11 cellular contexts compared by ENCODE assay signal in genomic region chr1:12496154-12496961, GRCh38.
DNase-seq lines count a peak whose midpoint lies in the region; ATAC-seq, FAIRE-seq and TF ChIP-seq lines count a peak whose summit lies in the region.
"Had no signal": no experiment of that assay in that cellular context is flagged by ENCODE, and none has a peak within 500 bp of the region (broad histone marks: within the 10 kb centered on the region; RNA-seq: fewer than 3 reads in every experiment).

No MANE protein-coding gene starts in this region.

- H3K4me3 Mint-ChIP-seq in stimulated activated effector memory CD8-positive, alpha-beta T cell treated with anti-CD3 and anti-CD28 coated beads, Interleukin-12 subunit alpha, Interleukin-12 subunit beta, amount 100 ng/mL, for 72 hours = no peak overlapping the region

- H3K4me2 ChIP-seq in K562 (ENCODE audit: insufficient read depth, low read length) = peak overlapping the region; percentile 79
- H3K4me2 ChIP-seq in MM.1S (ENCODE audit: low read depth, low read length) = no peak overlapping the region

- TF ChIP-seq CTCF in K562 (IDR thresholded peaks at IDR 0.05 in 2 of 3, conservative IDR thresholded peaks at IDR 0.05 in 1 of 3; ENCODE audit: insufficient read depth in 2 of 3, low read depth in 1 of 3, low read length in 3 of 3) (no peak), left lung (IDR thresholded peaks at IDR 0.05) (no peak), MM.1S (IDR thresholded peaks at IDR 0.05; ENCODE audit: low read length) (no peak)

- H3K4me1 Mint-ChIP-seq in stimulated activated effector memory CD8-positive, alpha-beta T cell treated with anti-CD3 and anti-CD28 coated beads, Interleukin-12 subunit alpha, Interleukin-12 subunit beta, amount 100 ng/mL, for 72 hours = peaks cover 1% of the 10 kb centered on the region

- peaks cover 20% of the 10 kb centered on the region for H3K36me3 Mint-ChIP-seq in stimulated activated effector memory CD8-positive, alpha-beta T cell treated with anti-CD3 and anti-CD28 coated beads, Interleukin-12 subunit alpha, Interleukin-12 subunit beta, amount 100 ng/mL, for 72 hours

- BruUV-seq in K562 (replicated peaks; lab: Mats Ljungman, UMichigan) = TSS peak; percentile 23

- peak overlapping the region; percentile 26 for H3K27ac Mint-ChIP-seq in stimulated activated effector memory CD8-positive, alpha-beta T cell treated with anti-CD3 and anti-CD28 coated beads, Interleukin-12 subunit alpha, Interleukin-12 subunit beta, amount 100 ng/mL, for 72 hours

- H3K4me1 ChIP-seq in K562 (replicated peaks in 1 of 2; ENCODE audit: control insufficient read depth in 2 of 2, insufficient read depth in 2 of 2, low read length in 2 of 2) = peaks cover 28 to 44% of the 10 kb centered on the region in 2 experiments
- peaks cover 0 to 7% of the 10 kb centered on the region in 2 donors for H3K4me1 ChIP-seq in left lung
- H3K4me1 ChIP-seq in MM.1S (ENCODE audit: low read length) = no peaks in the 10 kb centered on the region

- no peak for TF ChIP-seq POLR2A in K562 (conservative IDR thresholded peaks at IDR 0.05)

- peak overlapping the region; percentile 67 to 86 for H3K9ac ChIP-seq in K562 (ENCODE audit: insufficient read depth in 1 of 2, low read depth in 2 of 2, low read length in 2 of 2)
- H3K9ac ChIP-seq in MM.1S (ENCODE audit: low read length) = no peak overlapping the region

- no peaks in the 10 kb centered on the region for H4K20me1 ChIP-seq in K562 (replicated peaks; ENCODE audit: control insufficient read depth, insufficient read depth, low read length)
- H4K20me1 ChIP-seq in MM.1S (ENCODE audit: insufficient read depth, low read length) = no peaks in the 10 kb centered on the region

- no peaks in the 10 kb centered on the region for H3K9me2 ChIP-seq in MM.1S (replicated peaks; ENCODE audit: insufficient read depth, low read length)

- H3K27ac ChIP-seq in K562 (ENCODE audit: extremely low read depth, low read depth, low read length) (peak overlapping the region; percentile 87), left lung (peak overlapping the region in 1 of 2 donors; percentile 5), MM.1S (ENCODE audit: low read length) (no peak overlapping the region)

- TF ChIP-seq RAD21 in K562 (CRISPR knock-in tag; conservative IDR thresholded peaks at IDR 0.05 in 1 of 2, IDR thresholded peaks at IDR 0.05 in 1 of 2) = peak in 1 of 2 experiments; percentile 40; a peak in 3 of 4 replicates

- FAIRE-seq in K562 (lab: Jason Lieb, UNC) = peak; percentile 82

- in situ Hi-C loops in KBM-7 (cut with MboI; ENCODE audit: low pct_unique_long_range_greater_than_20kb, low sequenced_read_pairs) = no loop called here
- in situ Hi-C loops in K562 (cut with MboI) = no loop called here

- H3K36me3 ChIP-seq in K562 (ENCODE audit: control insufficient read depth, insufficient read depth, low read length) (peaks cover 34% of the 10 kb centered on the region), left lung (peaks cover 0 to 35% of the 10 kb centered on the region in 2 donors), MM.1S (replicated peaks; ENCODE audit: insufficient read depth, low read length) (no peaks in the 10 kb centered on the region)

- no peaks in the 10 kb centered on the region for H3K9me3 Mint-ChIP-seq in stimulated activated effector memory CD8-positive, alpha-beta T cell treated with anti-CD3 and anti-CD28 coated beads, Interleukin-12 subunit alpha, Interleukin-12 subunit beta, amount 100 ng/mL, for 72 hours

- ATAC-seq in K562 (peak; percentile 79), left lung (peak; percentile 83), HG02623 (IDR thresholded peaks at IDR 0.05; ENCODE audit: unreplicated experiment) (no peak)
- ATAC-seq in stimulated activated effector memory CD8-positive, alpha-beta T cell treated with anti-CD3 and anti-CD28 coated beads, Interleukin-12 subunit alpha, Interleukin-12 subunit beta, amount 100 ng/mL, for 72 hours = no peak
- ATAC-seq: PC-3 had no signal

- H3K27me3 ChIP-seq in K562 (ENCODE audit: control insufficient read depth in 2 of 2, insufficient read depth in 2 of 2, low read length in 2 of 2) (no peaks in the 10 kb centered on the region), left lung (no peaks in the 10 kb centered on the region), MM.1S (replicated peaks; ENCODE audit: insufficient read depth, low read length) (no peaks in the 10 kb centered on the region)

- no peaks in the 10 kb centered on the region for H3K9me3 ChIP-seq in K562 (replicated peaks; ENCODE audit: control insufficient read depth, insufficient read depth, low read depth, low read length)
- H3K9me3 ChIP-seq in left lung = no peaks in the 10 kb centered on the region
- H3K9me3 ChIP-seq in MM.1S (replicated peaks; ENCODE audit: insufficient read depth, low read length) = no peaks in the 10 kb centered on the region

- POLR2A ChIA-PET in K562 (lab: Yijun Ruan, JAX) = interaction anchor here (1.0 to 4.1 kb wide), 8 partner anchors 8 to 119 kb away, joined by 3 to 38 read pairs (median 5); no protein-coding TSS in a partner anchor

- H3K79me2 ChIP-seq in K562 (ENCODE audit: control insufficient read depth, insufficient read depth, low read length) = peaks cover 10% of the 10 kb centered on the region; the same call in 1 of the 3 replicates
- no peaks in the 10 kb centered on the region for H3K79me2 ChIP-seq in MM.1S (ENCODE audit: low read length)

- WGBS in K562 (ENCODE audit: insufficient coverage, low coverage, missing lambda C conversion rate) = 14% methylated on average over 9 of the region's 9 CpGs

- H3F3A ChIP-seq in MM.1S (ENCODE audit: insufficient read depth, low read length) = no peaks in the 10 kb centered on the region

- no peak overlapping the region for H3K4me3 ChIP-seq in K562
- no peak overlapping the region for H3K4me3 ChIP-seq in left lung
- no peak overlapping the region for H3K4me3 ChIP-seq in MM.1S (ENCODE audit: low read length)

- peaks cover 3% of the 10 kb centered on the region for H3K9me1 ChIP-seq in K562 (ENCODE audit: control insufficient read depth, insufficient read depth, low read length)

- CTCF ChIA-PET in K562 (lab: Yijun Ruan, JAX; ENCODE audit: low intra/inter-chr PET ratio) = no interaction called here

- H2AFZ ChIP-seq in K562 (ENCODE audit: low read depth, low read length) = peak overlapping the region; percentile 61
- H2AFZ ChIP-seq in MM.1S (ENCODE audit: low read length) = no peak overlapping the region

- DNase-seq in KBM-7 (peak; percentile 44), K562 (ENCODE audit: extremely low read depth in 1 of 4, low spot score in 3 of 4) (peak; percentile 33 to 86 (median 58)), left lung (no peak), DMS53 treated with DMSO at 0.1 percent for 48 hours (lab: John Stamatoyannopoulos, UW; ENCODE audit: unreplicated experiment) (no peak), NCI-H82 (lab: John Stamatoyannopoulos, UW) (no peak), MM.1S (no peak)
- no peak for DNase-seq in stimulated activated effector memory CD8-positive, alpha-beta T cell treated with anti-CD3 and anti-CD28 coated beads, Interleukin-12 subunit alpha, Interleukin-12 subunit beta, amount 100 ng/mL, for 72 hours (ENCODE audit: low spot score in 2 of 2)
- DNase-seq: NCI-H2029 treated with DMSO at 0.1 percent for 48 hours, occipital lobe, PC-3 had no signal

- TF ChIP-seq EP300 in K562 (IDR thresholded peaks at IDR 0.05; ENCODE audit: low read length) = peak; percentile 56; the same call in 1 of the 2 replicates

- intact Hi-C loops in K562 (cut with micrococcal nuclease) = loop anchor here (1.0 kb wide), 1 partner anchor 18 kb away; no protein-coding TSS in a partner anchor
- intact Hi-C loops in left lung (cut with DNase I) = no loop called here

TF ChIP-seq in K562, 482 proteins besides CTCF, POLR2A, EP300 and RAD21 (continues in another document):
- peak; percentile 66 for TF ChIP-seq SMARCA4 (IDR thresholded peaks at IDR 0.05)
- TF ChIP-seq ADNP (tag; IDR thresholded peaks at IDR 0.05) = no peak
- TF ChIP-seq MLX (CRISPR knock-in tag; conservative IDR thresholded peaks at IDR 0.05) = no peak
- TF ChIP-seq TAF7 (tag; IDR thresholded peaks at IDR 0.05) = no peak
- TF ChIP-seq PML (IDR thresholded peaks at IDR 0.05; ENCODE audit: low read length) = peak; percentile 11; the same call in 1 of the 2 replicates
- TF ChIP-seq NUFIP1 (IDR thresholded peaks at IDR 0.05; ENCODE audit: partially characterized antibody) = no peak
- TF ChIP-seq HMBOX1 (IDR thresholded peaks at IDR 0.05) = no peak
- 0 out of 2 replicates have a peak, but pooled peaks have one; percentile 34 for TF ChIP-seq THAP7 (CRISPR knock-in tag; IDR thresholded peaks at IDR 0.05)

Comparison
In these comparisons a context has a peak if more than half of its experiments do, and no peak if none do; other contexts are left out.
1. DNase-seq: peak in KBM-7 (single experiment) and K562 (4 of 4); none in left lung (0 of 2), stimulated activated effector memory CD8-positive, alpha-beta T cell treated with anti-CD3 and anti-CD28 coated beads, Interleukin-12 subunit alpha, Interleukin-12 subunit beta, amount 100 ng/mL, for 72 hours (0 of 2), DMS53 treated with DMSO at 0.1 percent for 48 hours (single experiment), NCI-H82 (single experiment) and MM.1S (single experiment).
2. ATAC-seq: peak in K562 (single experiment) and left lung (single experiment); none in stimulated activated effector memory CD8-positive, alpha-beta T cell treated with anti-CD3 and anti-CD28 coated beads, Interleukin-12 subunit alpha, Interleukin-12 subunit beta, amount 100 ng/mL, for 72 hours (single experiment) and HG02623 (single experiment).